ENCODE assay signal across 12 cellular contexts in the genomic region with DNA sequence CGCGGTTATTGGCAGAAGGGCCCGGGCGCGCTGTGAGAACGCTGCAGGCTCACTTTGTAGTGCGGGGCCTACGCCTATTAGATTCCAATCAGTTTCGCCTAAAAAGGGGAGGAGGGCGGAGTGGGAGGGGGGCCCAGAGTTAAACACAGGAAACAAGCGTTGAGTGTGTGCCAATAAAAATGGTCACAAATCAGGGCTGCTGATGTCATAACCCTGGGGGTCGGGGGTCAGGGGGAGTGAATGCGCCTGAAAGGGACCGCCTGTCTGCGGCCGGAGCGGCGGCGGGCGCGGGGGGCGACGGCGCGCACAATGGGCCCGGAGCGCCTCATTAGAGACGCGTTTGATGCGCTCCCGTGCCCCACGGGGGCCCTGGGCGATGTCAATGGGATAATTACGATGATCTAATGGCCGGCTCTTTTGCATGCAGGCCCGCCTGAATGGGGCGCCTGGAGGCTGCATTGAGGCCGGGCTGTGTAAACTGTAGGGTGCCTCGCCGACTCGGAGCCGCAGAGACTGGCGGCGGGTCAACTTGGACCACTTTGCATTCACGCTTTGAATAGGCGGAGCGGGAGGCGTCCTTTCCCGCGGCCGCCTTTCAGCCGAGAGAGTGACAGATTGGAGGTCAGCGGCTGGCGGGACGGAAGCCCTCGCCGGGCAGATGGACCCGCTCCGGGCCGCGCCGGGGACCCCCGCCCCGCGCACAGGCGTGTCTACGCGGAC.
DNase-seq lines count a peak whose midpoint lies in the region; ATAC-seq and TF ChIP-seq lines count a peak whose summit lies in the region.
"Had no signal": no experiment of that assay in that cellular context is flagged by ENCODE, and none has a peak within 500 bp of the region (broad histone marks: within the 10 kb centered on the region; RNA-seq: fewer than 3 reads in every experiment).

No MANE protein-coding gene starts in this region.

- intact Hi-C loops in dorsolateral prefrontal cortex (cut with DNase I) = no loop called here

- H3K27me3 ChIP-seq in H7 (ENCODE audit: control insufficient read depth, insufficient read depth, low read length) (peaks cover 34% of the 10 kb centered on the region), dorsolateral prefrontal cortex (peaks cover 3 to 96% (median 70%) of the 10 kb centered on the region in 45 donors)

- ATAC-seq in GM21529 (IDR thresholded peaks at IDR 0.05; ENCODE audit: unreplicated experiment) = no peak
- ATAC-seq in activated CD4-positive, CD25-positive, alpha-beta regulatory T cell treated with anti-CD3 and anti-CD28 coated beads, Interleukin-2, amount 50 U/mL, for 24 hours = no peak
- ATAC-seq: left lung, upper lobe of right lung had no signal

- TF ChIP-seq CTCF in AG09309 (IDR thresholded peaks at IDR 0.05; ENCODE audit: control insufficient read depth, insufficient read depth, low read depth, low read length, missing control alignments) (no peak), dorsolateral prefrontal cortex (IDR thresholded peaks at IDR 0.05 in 54 of 56, conservative IDR thresholded peaks at IDR 0.05 in 2 of 56; ENCODE audit: low read depth in 1 of 56, partially characterized antibody in 56 of 56) (no peak), nephron progenitor cell (IDR thresholded peaks at IDR 0.05) (no peak)

- peak overlapping the region; percentile 6 for H3K4me3 ChIP-seq in AG09309 (ENCODE audit: control insufficient read depth, low read depth, low read length)
- peak overlapping the region; percentile 51 for H3K4me3 ChIP-seq in H7 (ENCODE audit: insufficient read depth, low read depth, low read length)
- H3K4me3 ChIP-seq in dorsolateral prefrontal cortex = peak overlapping the region in 58 of 59 donors; percentile 9 to 65 (median 40)
- H3K4me3 ChIP-seq: left lung, upper lobe of right lung had no signal

- no peak for DNase-seq in AG09309 (ENCODE audit: low read depth)
- peak; percentile 90 for DNase-seq in H7
- DNase-seq in dorsolateral prefrontal cortex = peak in 8 of 10 donors; percentile 5 to 80 (median 32)
- peak; percentile 86 for DNase-seq in nephron progenitor cell
- DNase-seq in cortex of kidney (lab: John Stamatoyannopoulos, UW) = no peak
- DNase-seq in COLO668 (lab: John Stamatoyannopoulos, UW; ENCODE audit: unreplicated experiment) = no peak
- DNase-seq: left lung, SHP77, upper lobe of right lung had no signal

- no peaks in the 10 kb centered on the region for H3K9me3 Mint-ChIP-seq in nephron progenitor cell
- H3K9me3 Mint-ChIP-seq: dendritic cell treated with granulocyte-macrophage colony-stimulating factor and Interleukin-4, amounts not matched to agents 40 ng/mL and 50 ng/mL, for 4 days had no signal

- H3K4me1 Mint-ChIP-seq in nephron progenitor cell = peaks cover 42% of the 10 kb centered on the region

- H3K27ac Mint-ChIP-seq in nephron progenitor cell = no peak overlapping the region
- H3K27ac Mint-ChIP-seq: dendritic cell treated with granulocyte-macrophage colony-stimulating factor and Interleukin-4, amounts not matched to agents 40 ng/mL and 50 ng/mL, for 4 days had no signal

- peak overlapping the region; percentile 76 for H3K4me3 Mint-ChIP-seq in nephron progenitor cell
- H3K4me3 Mint-ChIP-seq: dendritic cell treated with granulocyte-macrophage colony-stimulating factor and Interleukin-4, amounts not matched to agents 40 ng/mL and 50 ng/mL, for 4 days had no signal

- H3K36me3 Mint-ChIP-seq in nephron progenitor cell (ENCODE audit: low read depth) = no peaks in the 10 kb centered on the region

- H3K27me3 Mint-ChIP-seq in nephron progenitor cell (ENCODE audit: low read depth, poor library complexity) = peaks cover 96% of the 10 kb centered on the region

- no peaks in the 10 kb centered on the region for H3K36me3 ChIP-seq in H7 (replicated peaks; ENCODE audit: control insufficient read depth, insufficient read depth, low read length)
- H3K36me3 ChIP-seq: left lung, upper lobe of right lung had no signal

- H3K27ac ChIP-seq in dorsolateral prefrontal cortex = no peak overlapping the region
- H3K27ac ChIP-seq: left lung, upper lobe of right lung had no signal

Comparison
In these comparisons a context has a peak if more than half of its experiments do, and no peak if none do; other contexts are left out.
1. DNase-seq: peak in H7 (single experiment), dorsolateral prefrontal cortex (8 of 10) and nephron progenitor cell (single experiment); none in AG09309 (single experiment), cortex of kidney (single experiment) and COLO668 (single experiment).
2. Peak in every context shown above with its lines, with median percentiles within 50 percentile points of each other: H3K4me3 ChIP-seq.